In the genomic region with DNA sequence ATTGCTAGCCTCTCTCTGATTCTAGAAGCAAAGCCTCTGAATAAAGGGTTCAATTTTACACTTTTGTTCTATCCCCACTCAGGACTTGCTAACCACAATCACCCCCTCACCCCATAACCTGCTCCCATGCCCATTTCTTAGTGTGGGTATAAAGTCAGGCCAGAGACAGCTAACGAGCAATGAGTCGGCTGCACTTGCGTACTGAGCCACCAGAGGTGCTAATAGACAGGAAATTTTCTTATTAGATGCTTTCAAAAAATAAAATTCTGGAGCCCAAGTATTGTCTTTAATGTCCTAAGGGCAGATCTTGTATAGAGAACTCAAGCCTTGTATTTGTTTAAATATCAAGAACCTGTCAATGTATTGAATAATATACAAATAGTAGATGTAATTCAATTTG, we compare ENCODE assay signal across 10 cellular contexts.
A peak's percentile ranks its signal among the peaks of the same experiment; 100 is the strongest.
DNase-seq lines count a peak whose midpoint lies in the region; ATAC-seq, FAIRE-seq and TF ChIP-seq lines count a peak whose summit lies in the region.
"Had no signal": no experiment of that assay in that cellular context is flagged by ENCODE, and none has a peak within 500 bp of the region (broad histone marks: within the 10 kb centered on the region; RNA-seq: fewer than 3 reads in every experiment).

No MANE protein-coding gene starts in this region.

- TF ChIP-seq CTCF in GM12864 (IDR thresholded peaks at IDR 0.05; ENCODE audit: low read depth, low read length, missing control alignments), result peak; percentile 54
- peak; percentile 57 to 73 for TF ChIP-seq CTCF in GM23338 (conservative IDR thresholded peaks at IDR 0.05; ENCODE audit: low read depth in 2 of 2)
- no peak for TF ChIP-seq CTCF in spleen (IDR thresholded peaks at IDR 0.05 in 8 of 11, conservative IDR thresholded peaks at IDR 0.05 in 3 of 11)

- no peak overlapping the region for H3K27ac Mint-ChIP-seq in GM23338
- H3K27ac Mint-ChIP-seq: activated naive CD4-positive, alpha-beta T cell treated with anti-CD3 and anti-CD28 coated beads, Interleukin-2, amount 50 U/mL, for 24 hours had no signal

- H3K27me3 ChIP-seq in GM23338 (ENCODE audit: insufficient read depth) (no peaks in the 10 kb centered on the region), spleen (replicated peaks in 1 of 7) (no peaks in the 10 kb centered on the region)

- no peaks in the 10 kb centered on the region for H3K27me3 Mint-ChIP-seq in GM23338 (ENCODE audit: insufficient read depth, low read depth, poor library complexity)
- H3K27me3 Mint-ChIP-seq: activated naive CD4-positive, alpha-beta T cell treated with anti-CD3 and anti-CD28 coated beads, Interleukin-2, amount 50 U/mL, for 24 hours had no signal

- ATAC-seq in GM23338, result peak; percentile 65

- no peak for DNase-seq in GM12864 (ENCODE audit: low read depth)
- DNase-seq in GM23338 (ENCODE audit: low spot score), result peak; percentile 53
- peak; percentile 14 for DNase-seq in NCI-H460 (ENCODE audit: extremely low read depth, low read depth)
- DNase-seq in iris pigment epithelial cell (ENCODE audit: low read depth), result peak; percentile 13
- DNase-seq in SHP77 treated with DMSO at 0.1 percent for 48 hours (lab: John Stamatoyannopoulos, UW), result no peak
- DNase-seq in H54 (ENCODE audit: insufficient read length, low spot score), result no peak
- DNase-seq in stimulated activated CD4-positive, alpha-beta T cell treated with anti-CD3 and anti-CD28 coated beads, Interleukin-1b, Interleukin-23, amount 100 ng/mL, for 48 hours, result no peak
- no peak for DNase-seq in spleen

- H3K4me3 ChIP-seq in GM12864 (ENCODE audit: low read depth, low read length), result no peak overlapping the region
- H3K4me3 ChIP-seq in GM23338, result no peak overlapping the region
- no peak overlapping the region for H3K4me3 ChIP-seq in spleen

- H3K36me3 Mint-ChIP-seq in GM23338 (ENCODE audit: low read depth), result no peaks in the 10 kb centered on the region
- H3K36me3 Mint-ChIP-seq: activated naive CD4-positive, alpha-beta T cell treated with anti-CD3 and anti-CD28 coated beads, Interleukin-2, amount 50 U/mL, for 24 hours had no signal

- WGBS in spleen, 5 donors, result 75 to 90% (median 87%) methylated on average over 3 of the region's 3 CpGs

- no peak overlapping the region for H3K4me2 ChIP-seq in GM23338

- TF ChIP-seq POLR2A in H54 (IDR thresholded peaks at IDR 0.05; ENCODE audit: low read depth, low read length) (no peak), spleen (IDR thresholded peaks at IDR 0.05) (no peak)

- no peaks in the 10 kb centered on the region for H3K79me2 ChIP-seq in GM23338 (replicated peaks; ENCODE audit: insufficient read depth)

- no peaks in the 10 kb centered on the region for H3K9me3 ChIP-seq in spleen

- H3K4me1 ChIP-seq in GM23338 (ENCODE audit: insufficient read depth) (peaks cover 7% of the 10 kb centered on the region), spleen (no peaks in the 10 kb centered on the region)

- peaks cover 19% of the 10 kb centered on the region for H3K4me1 Mint-ChIP-seq in GM23338
- H3K4me1 Mint-ChIP-seq: activated naive CD4-positive, alpha-beta T cell treated with anti-CD3 and anti-CD28 coated beads, Interleukin-2, amount 50 U/mL, for 24 hours had no signal

- H3F3A ChIP-seq in GM23338 (replicated peaks; ENCODE audit: low read depth), result no peaks in the 10 kb centered on the region

- no peak overlapping the region for H3K4me3 Mint-ChIP-seq in GM23338
- H3K4me3 Mint-ChIP-seq: activated naive CD4-positive, alpha-beta T cell treated with anti-CD3 and anti-CD28 coated beads, Interleukin-2, amount 50 U/mL, for 24 hours had no signal

- FAIRE-seq in H54 (lab: Jason Lieb, UNC), result no peak
- FAIRE-seq: islet of Langerhans had no signal

- no peaks in the 10 kb centered on the region for H4K20me1 ChIP-seq in GM23338 (replicated peaks; ENCODE audit: insufficient read depth)

- intact Hi-C loops in spleen (cut with DNase I; ENCODE audit: low total_unique reads), result no loop called here

- no peak overlapping the region for H2AFZ ChIP-seq in GM23338

- no peaks in the 10 kb centered on the region for H3K9me2 ChIP-seq in GM23338 (ENCODE audit: insufficient read depth)

- H3K27ac ChIP-seq in GM23338 (ENCODE audit: low read depth), result no peak overlapping the region
- no peak overlapping the region for H3K27ac ChIP-seq in spleen

- H3K9me3 Mint-ChIP-seq in GM23338, result no peaks in the 10 kb centered on the region

- H3K36me3 ChIP-seq in GM23338 (ENCODE audit: insufficient read depth) (no peaks in the 10 kb centered on the region), spleen (no peaks in the 10 kb centered on the region)

TF ChIP-seq in GM23338, 12 proteins besides CTCF, POLR2A, EP300 and RAD21 (continues in another document):
- TF ChIP-seq ZNF114 (CRISPR knock-in tag; IDR thresholded peaks at IDR 0.05), result no peak
- TF ChIP-seq STAT1 (IDR thresholded peaks at IDR 0.05; ENCODE audit: unreplicated experiment), result no peak
- TF ChIP-seq REST (IDR thresholded peaks at IDR 0.05; ENCODE audit: unreplicated experiment), result no peak
- TF ChIP-seq CREB1 (CRISPR knock-in tag; IDR thresholded peaks at IDR 0.05; ENCODE audit: low read depth), result no peak

Comparison
In these comparisons a context has a peak if more than half of its experiments do, and no peak if none do; other contexts are left out.
1. DNase-seq: peak in GM23338 (single experiment), NCI-H460 (single experiment) and iris pigment epithelial cell (single experiment); none in GM12864 (single experiment), SHP77 treated with DMSO at 0.1 percent for 48 hours (single experiment), H54 (single experiment), stimulated activated CD4-positive, alpha-beta T cell treated with anti-CD3 and anti-CD28 coated beads, Interleukin-1b, Interleukin-23, amount 100 ng/mL, for 48 hours (single experiment) and spleen (single experiment).
2. CTCF ChIP-seq: peak in GM12864 (single experiment) and GM23338 (2 of 2); none in spleen (0 of 11).